Comparison of ENCODE assay signal across 8 cellular contexts in genomic region chr1:3068400-3069361, GRCh38. TPM values are rescaled to one million over a fixed set of nuclear protein-coding genes. Genes with fewer than 3 reads are reported as not detected.
DNase-seq lines count a peak whose midpoint lies in the region; TF ChIP-seq lines count a peak whose summit lies in the region.

Gene PRDM16, plus strand, starts transcription at chr1:3069203. Its CDS starts 57 bp downstream, at chr1:3069260.

- H3K27me3 ChIP-seq in NT2/D1 (ENCODE audit: insufficient read depth, insufficient read length) (peaks cover 86% of the 10 kb centered on the region), dorsolateral prefrontal cortex (peaks cover 0 to 93% (median 80%) of the 10 kb centered on the region in 45 donors), mesendoderm (ENCODE audit: insufficient read depth, low read length, poor library complexity) (peaks cover 83% of the 10 kb centered on the region)

- H3K4me3 ChIP-seq in NT2/D1 (ENCODE audit: insufficient read length, low read depth) (peak within 1 kb of the TSS; percentile 42), dorsolateral prefrontal cortex (peak within 1 kb of the TSS; percentile 41 to 79 (median 65)), mesendoderm (ENCODE audit: low read length) (no peak within 1 kb of the TSS)

- H3K56ac ChIP-seq in mesendoderm (ENCODE audit: low read length), result no peak within 1 kb of the TSS

- H2BK120ac ChIP-seq in mesendoderm (ENCODE audit: low read depth, low read length), result no peak within 1 kb of the TSS

- no peaks in the 10 kb centered on the region for H3K36me3 ChIP-seq in NT2/D1 (ENCODE audit: insufficient read depth, insufficient read length, low read length)
- no peaks in the 10 kb centered on the region for H3K36me3 ChIP-seq in mesendoderm (ENCODE audit: control insufficient read depth, insufficient read depth, low read length)

- no peak within 1 kb of the TSS for H2BK15ac ChIP-seq in mesendoderm (replicated peaks; ENCODE audit: low read depth)

- H3K4me1 ChIP-seq in NT2/D1 (ENCODE audit: insufficient read depth, insufficient read length) (no peaks in the 10 kb centered on the region), mesendoderm (ENCODE audit: control insufficient read depth, low read depth, low read length) (no peaks in the 10 kb centered on the region)

- DNase-seq in DMS114 treated with DMSO at 0.1 percent for 48 hours (lab: John Stamatoyannopoulos, UW; ENCODE audit: unreplicated experiment) (peak; percentile 31), NT2/D1 (ENCODE audit: low read depth, low spot score) (no peak), dorsolateral prefrontal cortex (peak in 4 of 10 donors; percentile 27 to 49 (median 36)), mesendoderm (peak; percentile 74), superior temporal gyrus (ENCODE audit: extremely low spot score) (peak; percentile 15), NCI-H146 (lab: John Stamatoyannopoulos, UW) (no peak), SKM-1 treated with dmso at 0.1 percent for 144 hours (lab: John Stamatoyannopoulos, UW; ENCODE audit: unreplicated experiment) (no peak)
- DNase-seq in stimulated activated naive CD4-positive, alpha-beta T cell treated with Interleukin-2 at 50 U/mL for 16 hours (lab: John Stamatoyannopoulos, UW), result no peak

- H4K5ac ChIP-seq in mesendoderm (ENCODE audit: low read length), result no peak within 1 kb of the TSS

- H4K8ac ChIP-seq in mesendoderm (ENCODE audit: low read depth, low read length), result no peak within 1 kb of the TSS

- intact Hi-C loops in dorsolateral prefrontal cortex (cut with DNase I), result loop anchor here in 1 of 2 donors (5.0 kb wide), 1 partner anchor 344 kb away; no protein-coding TSS in a partner anchor

- H3K4ac ChIP-seq in mesendoderm (ENCODE audit: low read depth, low read length), result no peak within 1 kb of the TSS

- H3K9me3 ChIP-seq in NT2/D1 (ENCODE audit: insufficient read depth, low read length), result no peaks in the 10 kb centered on the region

- H3K18ac ChIP-seq in mesendoderm (ENCODE audit: low read length), result no peak within 1 kb of the TSS

- no CpG with 5 or more reads among the region's 110 CpGs for WGBS in mesendoderm (ENCODE audit: extremely low coverage, insufficient coverage, low lambda C conversion rate)

- no peak within 1 kb of the TSS for H3K23ac ChIP-seq in mesendoderm (ENCODE audit: low read length)

- TF ChIP-seq CTCF in dorsolateral prefrontal cortex (IDR thresholded peaks at IDR 0.05 in 54 of 56, conservative IDR thresholded peaks at IDR 0.05 in 2 of 56; ENCODE audit: low read depth in 1 of 56, partially characterized antibody in 56 of 56), result no peak

- H3K9ac ChIP-seq in NT2/D1 (ENCODE audit: insufficient read length, low read depth) (peak within 1 kb of the TSS; percentile 32), mesendoderm (ENCODE audit: low read length) (no peak within 1 kb of the TSS)

- H2AK5ac ChIP-seq in mesendoderm (ENCODE audit: low read length), result no peak within 1 kb of the TSS

- no peak within 1 kb of the TSS for H2BK5ac ChIP-seq in mesendoderm (ENCODE audit: low read length)

- H3K79me1 ChIP-seq in mesendoderm (ENCODE audit: low read length), result no peaks in the 10 kb centered on the region

- H3K79me2 ChIP-seq in mesendoderm (ENCODE audit: control insufficient read depth, insufficient read depth, low read length), result no peaks in the 10 kb centered on the region

- H3K27ac ChIP-seq in dorsolateral prefrontal cortex (peak within 1 kb of the TSS in 54 of 59 donors; percentile 26 to 95 (median 83)), mesendoderm (ENCODE audit: low read depth, low read length) (no peak within 1 kb of the TSS)

- peak within 1 kb of the TSS; percentile 34 for H3K4me2 ChIP-seq in mesendoderm (ENCODE audit: low read length)

RNA-seq across cellular contexts. Expression of gene PRDM16, which starts in this region (rescaled TPM):
- 10 to 100 TPM in 119 of 120 experiments, 1 to 10 TPM in 1; 9.8 to 52.0 (median 18.9) TPM for total RNA-seq in dorsolateral prefrontal cortex
- polyA plus RNA-seq in mesendoderm (2013, experiment 1 of 2), result 0.15 TPM
- 0.39 TPM for polyA plus RNA-seq in mesendoderm (2013, experiment 2 of 2)

Comparison
In these comparisons a context has a peak if more than half of its experiments do, and no peak if none do; other contexts are left out.
1. DNase-seq: peak in DMS114 treated with DMSO at 0.1 percent for 48 hours (single experiment), mesendoderm (single experiment) and superior temporal gyrus (single experiment); none in NT2/D1 (single experiment), NCI-H146 (single experiment), stimulated activated naive CD4-positive, alpha-beta T cell treated with Interleukin-2 at 50 U/mL for 16 hours (single experiment) and SKM-1 treated with dmso at 0.1 percent for 144 hours (single experiment).